In genomic region chr9:135649508-135649907, GRCh38 we compare ENCODE assay signal across 1 cellular context.
TF ChIP-seq lines count a peak whose summit lies in the region.

No MANE protein-coding gene starts in this region.

TF ChIP-seq in WTC11, 78 proteins besides CTCF, POLR2A, EP300 and RAD21 (continued from another document):
- TF ChIP-seq FOXP4 (CRISPR knock-in tag; IDR thresholded peaks at IDR 0.05) (no peak), CREM (CRISPR knock-in tag; IDR thresholded peaks at IDR 0.05) (no peak), ATF1 (CRISPR knock-in tag; IDR thresholded peaks at IDR 0.05) (no peak), ZBTB43 (CRISPR knock-in tag; IDR thresholded peaks at IDR 0.05) (no peak), HMGA2 (CRISPR knock-in tag; IDR thresholded peaks at IDR 0.05) (no peak), GTF2I (CRISPR knock-in tag; conservative IDR thresholded peaks at IDR 0.05) (no peak), ZNF138 (CRISPR knock-in tag; conservative IDR thresholded peaks at IDR 0.05) (no peak), IRF2 (CRISPR knock-in tag; IDR thresholded peaks at IDR 0.05; ENCODE audit: borderline replicate concordance, low read depth) (no peak)
